24 cellular contexts compared by ENCODE assay signal in genomic region chr12:112852810-112853209, GRCh38. TPM values are rescaled to one million over a fixed set of nuclear protein-coding genes. Genes with fewer than 3 reads are reported as not detected.
"Had no signal": no experiment of that assay in that cellular context is flagged by ENCODE, and none has a peak within 500 bp of the region (broad histone marks: within the 10 kb centered on the region; RNA-seq: fewer than 3 reads in every experiment).

No MANE protein-coding gene starts in this region.

- H3K27me3 ChIP-seq: right lobe of liver had no signal

- H3K9me3 Mint-ChIP-seq: endodermal cell; naive B cell; nephron progenitor cell; stimulated activated memory B cell treated with anti-CD40 and anti-IgM and Interleukin-4, amounts not matched to agents 10 μg/mL and 1 μg/mL and 100 μg/mL, for 72 hours; stimulated activated naive CD8-positive, alpha-beta T cell treated with anti-CD3 and anti-CD28 coated beads, Interleukin-15, Interleukin-2, amounts not matched to agents 100 ng/mL and 50 ng/mL, for 24 hours had no signal

- DNase-seq: effector CD4-positive, alpha-beta T cell; erythroblast; foreskin keratinocyte; kidney; left cardiac atrium; left ventricle myocardium inferior; lower lobe of right lung; mesenchymal stem cell; naive B cell; nephron progenitor cell; right lobe of liver; spleen; stimulated activated CD4-positive, alpha-beta T cell treated with anti-CD3 and anti-CD28 coated beads, Interleukin-15, amount 100 ng/mL, for 24 hours; stimulated activated CD4-positive, alpha-beta T cell treated with anti-CD3 and anti-CD28 coated beads, Interleukin-1b, Interleukin-23, amount 100 ng/mL, for 48 hours; stimulated activated CD4-positive, alpha-beta T cell treated with anti-CD3 and anti-CD28 coated beads, Interleukin-4, amount 100 ng/mL, for 24 hours; tibial artery; upper lobe of right lung had no signal

- H3K4me1 ChIP-seq: foreskin keratinocyte, left ventricle myocardium inferior, lower lobe of right lung, parathyroid adenoma, prostate gland, right lobe of liver, spleen, tibial artery, upper lobe of right lung had no signal

- H3K27ac ChIP-seq: coronary artery, foreskin keratinocyte, hepatocyte, left ventricle myocardium inferior, lower lobe of right lung, parathyroid adenoma, prostate gland, right lobe of liver, spleen, tibial artery, upper lobe of right lung had no signal

- H3K27ac Mint-ChIP-seq: endodermal cell; nephron progenitor cell; stimulated activated memory B cell treated with anti-CD40 and anti-IgM and Interleukin-4, amounts not matched to agents 10 μg/mL and 1 μg/mL and 100 μg/mL, for 72 hours; stimulated activated naive CD8-positive, alpha-beta T cell treated with anti-CD3 and anti-CD28 coated beads, Interleukin-15, Interleukin-2, amounts not matched to agents 100 ng/mL and 50 ng/mL, for 24 hours had no signal

- H3K4me2 ChIP-seq: hepatocyte had no signal

- H3K9me3 ChIP-seq: left ventricle myocardium inferior, lower lobe of right lung, prostate gland, right lobe of liver, spleen, tibial artery, upper lobe of right lung had no signal

- H3K36me3 ChIP-seq: left ventricle myocardium inferior, lower lobe of right lung, prostate gland, right lobe of liver, spleen, tibial artery, upper lobe of right lung had no signal

- H3K4me1 Mint-ChIP-seq: naive B cell; stimulated activated memory B cell treated with anti-CD40 and anti-IgM and Interleukin-4, amounts not matched to agents 10 μg/mL and 1 μg/mL and 100 μg/mL, for 72 hours had no signal

- ATAC-seq: foreskin keratinocyte; left cardiac atrium; lower lobe of right lung; right lobe of liver; stimulated activated memory B cell treated with anti-CD40 and anti-IgM and Interleukin-4, amounts not matched to agents 10 μg/mL and 1 μg/mL and 100 μg/mL, for 72 hours; upper lobe of right lung had no signal

- H2AFZ ChIP-seq: hepatocyte, parathyroid adenoma had no signal

- H3K9ac ChIP-seq: parathyroid adenoma had no signal

- H3K79me2 ChIP-seq: hepatocyte, parathyroid adenoma had no signal

- H3K4me3 ChIP-seq: coronary artery, hepatocyte, left ventricle myocardium inferior, lower lobe of right lung, prostate gland, right lobe of liver, spleen, tibial artery, upper lobe of right lung had no signal

- H3K36me3 Mint-ChIP-seq: stimulated activated memory B cell treated with anti-CD40 and anti-IgM and Interleukin-4, amounts not matched to agents 10 μg/mL and 1 μg/mL and 100 μg/mL, for 72 hours had no signal

- H3K4me3 Mint-ChIP-seq: endodermal cell; naive B cell; nephron progenitor cell; stimulated activated memory B cell treated with anti-CD40 and anti-IgM and Interleukin-4, amounts not matched to agents 10 μg/mL and 1 μg/mL and 100 μg/mL, for 72 hours; stimulated activated naive CD8-positive, alpha-beta T cell treated with anti-CD3 and anti-CD28 coated beads, Interleukin-15, Interleukin-2, amounts not matched to agents 100 ng/mL and 50 ng/mL, for 24 hours had no signal

RNA-seq across cellular contexts. Expression of gene OAS1, which starts 54.0 kb away (rescaled TPM):
- total RNA-seq: endodermal cell had no signal
